In the genomic region with DNA sequence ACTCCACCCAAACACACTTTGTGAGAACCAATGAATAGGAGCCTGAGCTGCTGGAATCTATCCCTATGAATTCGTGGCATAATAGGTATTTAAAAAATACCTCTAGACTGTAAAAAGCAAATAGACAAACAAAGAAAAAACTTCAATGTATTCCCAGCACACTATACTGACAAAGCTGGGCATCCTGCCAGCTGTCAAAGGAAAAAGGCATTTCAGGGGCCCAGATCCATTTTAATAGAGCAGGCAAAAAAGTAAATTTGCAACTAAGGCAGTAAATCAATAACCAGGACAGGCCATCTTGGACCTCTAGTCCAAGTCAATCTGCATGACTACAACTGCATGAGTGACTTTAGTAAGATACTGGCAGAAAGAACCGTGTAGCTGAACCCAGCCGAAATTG, we compare ENCODE assay signal across 37 cellular contexts. TPM values are rescaled to one million over a fixed set of nuclear protein-coding genes. Genes with fewer than 3 reads are reported as not detected.
DNase-seq lines count a peak whose midpoint lies in the region; ATAC-seq, FAIRE-seq and TF ChIP-seq lines count a peak whose summit lies in the region.
"Had no signal": no experiment of that assay in that cellular context is flagged by ENCODE, and none has a peak within 500 bp of the region (broad histone marks: within the 10 kb centered on the region; RNA-seq: fewer than 3 reads in every experiment).

No MANE protein-coding gene starts in this region.

- POLR2A ChIA-PET in HEK293T (lab: Yijun Ruan, JAX) = no interaction called here

- TF ChIP-seq POLR2A in body of pancreas (IDR thresholded peaks at IDR 0.05) = no peak

- TF ChIP-seq CTCF in body of pancreas (IDR thresholded peaks at IDR 0.05) = no peak
- no peak for TF ChIP-seq CTCF in pancreas (IDR thresholded peaks at IDR 0.05)

- CTCF ChIA-PET in HEK293T (lab: Yijun Ruan, JAX) = no interaction called here

- no peaks in the 10 kb centered on the region for H3K27me3 ChIP-seq in body of pancreas
- no peaks in the 10 kb centered on the region for H3K27me3 ChIP-seq in pancreas
- H3K27me3 ChIP-seq: cardiac muscle cell, esophagus muscularis mucosa, hepatocyte, Peyer's patch had no signal

- H3K4me3 ChIP-seq in body of pancreas = no peak overlapping the region
- H3K4me3 ChIP-seq in pancreas = no peak overlapping the region
- H3K4me3 ChIP-seq: cardiac muscle cell, esophagus muscularis mucosa, hepatocyte, left ventricle myocardium inferior, Peyer's patch, psoas muscle had no signal

- 43 to 47% methylated on average over 3 of the region's 3 CpGs for WGBS in body of pancreas, 2 donors
- 47 to 56% methylated on average over 3 of the region's 3 CpGs for WGBS in pancreas, 2 donors

- H3K36me3 ChIP-seq in body of pancreas (replicated peaks in 1 of 2; ENCODE audit: insufficient read depth in 1 of 2, low read depth in 2 of 2) = no peaks in the 10 kb centered on the region
- no peaks in the 10 kb centered on the region for H3K36me3 ChIP-seq in pancreas
- H3K36me3 ChIP-seq: cardiac muscle cell, esophagus muscularis mucosa, left ventricle myocardium inferior, Peyer's patch, WERI-Rb-1 had no signal

- H3K9me3 ChIP-seq in body of pancreas (no peaks in the 10 kb centered on the region), pancreas (no peaks in the 10 kb centered on the region)
- H3K9me3 ChIP-seq: esophagus muscularis mucosa, left ventricle myocardium inferior, Peyer's patch, psoas muscle had no signal

- H3K4me1 ChIP-seq in body of pancreas (peaks cover 36% of the 10 kb centered on the region), pancreas (peaks cover 0 to 5% (median 0%) of the 10 kb centered on the region in 3 donors)
- H3K4me1 ChIP-seq: esophagus muscularis mucosa had no signal

- H3K27ac ChIP-seq in body of pancreas (peak overlapping the region in 1 of 4 donors; percentile 36), pancreas (peak overlapping the region in 1 of 4 donors; percentile 39)
- H3K27ac ChIP-seq: cardiac muscle cell, esophagus muscularis mucosa, hepatocyte, HL-60, left ventricle myocardium inferior, Peyer's patch, psoas muscle, WERI-Rb-1 had no signal

- peak; percentile 28 for DNase-seq in NCI-H2171 treated with DMSO at 0.1 percent for 48 hours (lab: John Stamatoyannopoulos, UW)
- DNase-seq in NCI-H2171 (lab: John Stamatoyannopoulos, UW) = no peak
- no peak for DNase-seq in HEK293T (ENCODE audit: extremely low spot score)
- DNase-seq in body of pancreas = peak; percentile 30 to 65 (median 50)
- peak in 3 of 6 donors; percentile 30 to 61 (median 53) for DNase-seq in pancreas
- DNase-seq in NCI-H774 (lab: John Stamatoyannopoulos, UW) = no peak
- DNase-seq: activated CD4-positive, alpha-beta T cell treated with anti-CD3 and anti-CD28 coated beads for 48 hours; activated CD8-positive, alpha-beta memory T cell treated with anti-CD3 and anti-CD28 coated beads for 24 hours; activated effector memory CD4-positive, alpha-beta T cell treated with Interleukin-2 at 50 U/mL for 16 hours; aorta; CD8-positive, alpha-beta T cell; cortex of kidney; DMS79 treated with DMSO at 0.1 percent for 48 hours; endodermal cell; foreskin melanocyte; GF-D8; left ventricle myocardium inferior; naive B cell; NCI-H1930; NCI-H510A treated with DMSO at 0.1 percent for 48 hours; Peyer's patch; psoas muscle; SIG-M5; stimulated activated CD4-positive, alpha-beta T cell treated with anti-CD3 and anti-CD28 coated beads, Interleukin-15, amount 100 ng/mL, for 24 hours; stimulated activated naive CD4-positive, alpha-beta T cell; SW 1271; T-helper 9 cell; WERI-Rb-1 had no signal

- no peak for FAIRE-seq in pancreas (lab: Jason Lieb, UNC)
- FAIRE-seq: A204.1, urothelium cell line had no signal

- ATAC-seq in body of pancreas (peak; percentile 55), pancreas (peak; percentile 23 to 69 (median 58)), GM18858 (IDR thresholded peaks at IDR 0.05; ENCODE audit: unreplicated experiment) (no peak), GM21576 (IDR thresholded peaks at IDR 0.05; ENCODE audit: unreplicated experiment) (no peak)
- ATAC-seq: CD8-positive, alpha-beta T cell; HCT116; psoas muscle had no signal

- intact Hi-C loops in body of pancreas (cut with DNase I) = no loop called here
- intact Hi-C loops in pancreas (cut with DNase I) = no loop called here

TF ChIP-seq in HEK293T, 16 proteins besides CTCF, POLR2A, EP300 and RAD21:
- TF ChIP-seq, protein P1, sequence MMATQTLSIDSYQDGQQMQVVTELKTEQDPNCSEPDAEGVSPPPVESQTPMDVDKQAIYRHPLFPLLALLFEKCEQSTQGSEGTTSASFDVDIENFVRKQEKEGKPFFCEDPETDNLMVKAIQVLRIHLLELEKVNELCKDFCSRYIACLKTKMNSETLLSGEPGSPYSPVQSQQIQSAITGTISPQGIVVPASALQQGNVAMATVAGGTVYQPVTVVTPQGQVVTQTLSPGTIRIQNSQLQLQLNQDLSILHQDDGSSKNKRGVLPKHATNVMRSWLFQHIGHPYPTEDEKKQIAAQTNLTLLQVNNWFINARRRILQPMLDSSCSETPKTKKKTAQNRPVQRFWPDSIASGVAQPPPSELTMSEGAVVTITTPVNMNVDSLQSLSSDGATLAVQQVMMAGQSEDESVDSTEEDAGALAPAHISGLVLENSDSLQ (IDR thresholded peaks at IDR 0.05) = peak; percentile 66
- TF ChIP-seq NFRKB (IDR thresholded peaks at IDR 0.05) (no peak), HDGF (IDR thresholded peaks at IDR 0.05; ENCODE audit: borderline replicate concordance) (no peak)

RNA-seq across cellular contexts. Expression of a gene that starts 25.6 kb away (rescaled TPM):
- total RNA-seq in body of pancreas (100 to 1,000 TPM in 1 of 2 donors, 10 to 100 TPM in 1; 96.2 to 151 TPM), pancreas (100 to 1,000 TPM; 108 to 195 (median 119) TPM)
- polyA plus RNA-seq in pancreas = 10 to 100 TPM; 35.8 to 50.4 TPM

Comparison
In these comparisons a context has a peak if more than half of its experiments do, and no peak if none do; other contexts are left out.
1. DNase-seq: peak in NCI-H2171 treated with DMSO at 0.1 percent for 48 hours (single experiment) and body of pancreas (4 of 4); none in NCI-H2171 (single experiment), HEK293T (single experiment) and NCI-H774 (single experiment).
2. ATAC-seq: peak in body of pancreas (single experiment) and pancreas (4 of 4); none in GM18858 (single experiment) and GM21576 (single experiment).